Comparison of ENCODE assay signal across 8 cellular contexts in genomic region chr2:238426568-238427434, GRCh38. TPM values are rescaled to one million over a fixed set of nuclear protein-coding genes. Genes with fewer than 3 reads are reported as not detected.
DNase-seq lines count a peak whose midpoint lies in the region; ATAC-seq and TF ChIP-seq lines count a peak whose summit lies in the region.

Gene ASB1, plus strand, starts transcription at chr2:238426927. Its CDS starts 144 bp downstream, at chr2:238427071.

- no peak for TF ChIP-seq CTCF in BJ (IDR thresholded peaks at IDR 0.05; ENCODE audit: insufficient read depth, low read depth, low read length)
- TF ChIP-seq CTCF in activated CD8-positive, alpha-beta T cell treated with anti-CD3 and anti-CD28 coated beads for 36 hours (IDR thresholded peaks at IDR 0.05) = no peak

- POLR2A ChIA-PET in BJ (lab: Charles Lee) = no interaction called here
- POLR2A ChIA-PET in activated CD8-positive, alpha-beta T cell treated with anti-CD3 and anti-CD28 coated beads for 36 hours (lab: Charles Lee) = interaction anchor here (0.8 to 2.6 kb wide), 3 partner anchors 12 to 138 kb away, joined by 3 to 19 read pairs (median 3); partner anchors contain the start of gene PER2

- H3K27me3 Mint-ChIP-seq in activated CD8-positive, alpha-beta T cell treated with anti-CD3 and anti-CD28 coated beads for 36 hours = no peaks in the 10 kb centered on the region

- intact Hi-C loops in activated CD8-positive, alpha-beta T cell treated with anti-CD3 and anti-CD28 coated beads for 36 hours (cut with micrococcal nuclease) = loop anchor here (10.0 kb wide), 1 partner anchor 52 kb away; no protein-coding TSS in a partner anchor

- H3K4me3 Mint-ChIP-seq in activated CD8-positive, alpha-beta T cell treated with anti-CD3 and anti-CD28 coated beads for 36 hours = peak within 1 kb of the TSS; percentile 89

- H3K9me3 Mint-ChIP-seq in activated CD8-positive, alpha-beta T cell treated with anti-CD3 and anti-CD28 coated beads for 36 hours = peaks cover 5% of the 10 kb centered on the region

- CTCF ChIA-PET in BJ (lab: Yijun Ruan, JAX) = interaction anchor here (0.6 to 1.5 kb wide), 2 partner anchors 15 to 56 kb away, joined by 3 to 9 read pairs; no protein-coding TSS in a partner anchor
- CTCF ChIA-PET in activated CD8-positive, alpha-beta T cell treated with anti-CD3 and anti-CD28 coated beads for 36 hours (lab: Charles Lee) = interaction anchor here (0.6 to 2.3 kb wide), 3 partner anchors 10 to 164 kb away, joined by 3 to 7 read pairs (median 3); no protein-coding TSS in a partner anchor

- H3K27me3 ChIP-seq in BJ (ENCODE audit: control insufficient read depth, insufficient read depth, low read length) = no peaks in the 10 kb centered on the region

- peaks cover 39% of the 10 kb centered on the region for H3K4me1 Mint-ChIP-seq in activated CD8-positive, alpha-beta T cell treated with anti-CD3 and anti-CD28 coated beads for 36 hours (ENCODE audit: low read depth)

- H3K36me3 ChIP-seq in BJ (ENCODE audit: control insufficient read depth, insufficient read depth, low read length) = peaks cover 2% of the 10 kb centered on the region

- DNase-seq in BJ (ENCODE audit: low read depth) (peak; percentile 44), NCI-H748 treated with DMSO at 0.1 percent for 48 hours (lab: John Stamatoyannopoulos, UW) (peak; percentile 36), medulla oblongata (ENCODE audit: extremely low spot score) (peak; percentile 64)
- DNase-seq in activated CD8-positive, alpha-beta T cell treated with anti-CD3 and anti-CD28 coated beads for 36 hours = peak; percentile 87
- peak; percentile 66 for DNase-seq in effector CD4-positive, alpha-beta T cell
- DNase-seq in stimulated activated CD8-positive, alpha-beta memory T cell treated with anti-CD3 and anti-CD28 coated beads, Interleukin-12 subunit alpha, Interleukin-12 subunit beta, amount 100 ng/mL, for 24 hours (ENCODE audit: extremely low read depth) = peak; percentile 55

- H3K4me3 ChIP-seq in BJ (ENCODE audit: low read depth, low read length) = peak within 1 kb of the TSS; percentile 56

- peak within 1 kb of the TSS; percentile 93 for H3K27ac Mint-ChIP-seq in activated CD8-positive, alpha-beta T cell treated with anti-CD3 and anti-CD28 coated beads for 36 hours

- peak; percentile 84 for ATAC-seq in GM19035 (IDR thresholded peaks at IDR 0.05; ENCODE audit: unreplicated experiment)
- ATAC-seq in HG03342 (IDR thresholded peaks at IDR 0.05; ENCODE audit: unreplicated experiment) = peak; percentile 80
- ATAC-seq in activated CD8-positive, alpha-beta T cell treated with anti-CD3 and anti-CD28 coated beads for 36 hours = peak; percentile 85

- peaks cover 30% of the 10 kb centered on the region for H3K36me3 Mint-ChIP-seq in activated CD8-positive, alpha-beta T cell treated with anti-CD3 and anti-CD28 coated beads for 36 hours (ENCODE audit: low read depth)

RNA-seq across cellular contexts. Expression of gene ASB1, which starts in this region (rescaled TPM):
- polyA plus RNA-seq in BJ (2011; rRNA removed) = 24.9 and 33.4 TPM in 2 replicates
- 26.3 and 33.3 TPM in 2 replicates for polyA minus RNA-seq in BJ (2011; rRNA and poly(A)+ RNA removed)
- total RNA-seq in activated CD8-positive, alpha-beta T cell treated with anti-CD3 and anti-CD28 coated beads for 36 hours = 10 to 100 TPM; 39.8 to 48.1 TPM

Comparison
In these comparisons a context has a peak if more than half of its experiments do, and no peak if none do; other contexts are left out.
1. Peak in every context shown above with its lines: DNase-seq, ATAC-seq and H3K4me3 ChIP-seq.
2. DNase-seq: peak in every context shown above with its lines; median percentile 87 in activated CD8-positive, alpha-beta T cell treated with anti-CD3 and anti-CD28 coated beads for 36 hours; 66 in effector CD4-positive, alpha-beta T cell; 64 in medulla oblongata; 55 in stimulated activated CD8-positive, alpha-beta memory T cell treated with anti-CD3 and anti-CD28 coated beads, Interleukin-12 subunit alpha, Interleukin-12 subunit beta, amount 100 ng/mL, for 24 hours; 44 in BJ; 36 in NCI-H748 treated with DMSO at 0.1 percent for 48 hours.